Comparison of ENCODE assay signal across 1 cellular context in the genomic region with DNA sequence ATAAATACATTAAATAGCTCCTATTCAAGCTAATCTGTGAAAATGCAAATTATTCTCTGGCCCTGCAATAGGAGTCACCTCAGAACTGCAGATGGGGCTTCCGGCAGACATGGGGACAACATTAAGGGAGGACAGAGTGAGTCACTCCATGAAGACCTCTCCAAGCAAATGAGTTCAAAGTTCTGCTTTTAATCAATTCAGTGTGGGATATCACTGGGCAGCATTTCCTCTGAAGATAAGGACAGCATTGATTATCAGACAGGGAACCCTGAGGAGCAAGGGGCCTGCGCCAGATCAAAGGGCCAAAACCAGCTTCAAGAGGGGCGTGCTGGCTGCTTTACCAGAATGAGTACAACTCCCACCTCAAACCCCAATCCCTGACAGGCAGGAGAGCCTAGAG.
TF ChIP-seq lines count a peak whose summit lies in the region.

No MANE protein-coding gene starts in this region.

TF ChIP-seq in GM23338, 12 proteins besides CTCF, POLR2A, EP300 and RAD21 (continued from another document):
- TF ChIP-seq, protein P1, sequence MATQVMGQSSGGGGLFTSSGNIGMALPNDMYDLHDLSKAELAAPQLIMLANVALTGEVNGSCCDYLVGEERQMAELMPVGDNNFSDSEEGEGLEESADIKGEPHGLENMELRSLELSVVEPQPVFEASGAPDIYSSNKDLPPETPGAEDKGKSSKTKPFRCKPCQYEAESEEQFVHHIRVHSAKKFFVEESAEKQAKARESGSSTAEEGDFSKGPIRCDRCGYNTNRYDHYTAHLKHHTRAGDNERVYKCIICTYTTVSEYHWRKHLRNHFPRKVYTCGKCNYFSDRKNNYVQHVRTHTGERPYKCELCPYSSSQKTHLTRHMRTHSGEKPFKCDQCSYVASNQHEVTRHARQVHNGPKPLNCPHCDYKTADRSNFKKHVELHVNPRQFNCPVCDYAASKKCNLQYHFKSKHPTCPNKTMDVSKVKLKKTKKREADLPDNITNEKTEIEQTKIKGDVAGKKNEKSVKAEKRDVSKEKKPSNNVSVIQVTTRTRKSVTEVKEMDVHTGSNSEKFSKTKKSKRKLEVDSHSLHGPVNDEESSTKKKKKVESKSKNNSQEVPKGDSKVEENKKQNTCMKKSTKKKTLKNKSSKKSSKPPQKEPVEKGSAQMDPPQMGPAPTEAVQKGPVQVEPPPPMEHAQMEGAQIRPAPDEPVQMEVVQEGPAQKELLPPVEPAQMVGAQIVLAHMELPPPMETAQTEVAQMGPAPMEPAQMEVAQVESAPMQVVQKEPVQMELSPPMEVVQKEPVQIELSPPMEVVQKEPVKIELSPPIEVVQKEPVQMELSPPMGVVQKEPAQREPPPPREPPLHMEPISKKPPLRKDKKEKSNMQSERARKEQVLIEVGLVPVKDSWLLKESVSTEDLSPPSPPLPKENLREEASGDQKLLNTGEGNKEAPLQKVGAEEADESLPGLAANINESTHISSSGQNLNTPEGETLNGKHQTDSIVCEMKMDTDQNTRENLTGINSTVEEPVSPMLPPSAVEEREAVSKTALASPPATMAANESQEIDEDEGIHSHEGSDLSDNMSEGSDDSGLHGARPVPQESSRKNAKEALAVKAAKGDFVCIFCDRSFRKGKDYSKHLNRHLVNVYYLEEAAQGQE (IDR thresholded peaks at IDR 0.05; ENCODE audit: unreplicated experiment) = no peak
TF ChIP-seq in GM23338: peak in this region for 0.
